In genomic region chr15:96132126-96132525, GRCh38 we compare ENCODE assay signal across 33 cellular contexts.
DNase-seq lines count a peak whose midpoint lies in the region; ATAC-seq, FAIRE-seq and TF ChIP-seq lines count a peak whose summit lies in the region.
"Had no signal": no experiment of that assay in that cellular context is flagged by ENCODE, and none has a peak within 500 bp of the region (broad histone marks: within the 10 kb centered on the region; RNA-seq: fewer than 3 reads in every experiment).

No MANE protein-coding gene starts in this region.

- peaks cover 12% of the 10 kb centered on the region; the same call in 1 of the 3 replicates for H3K36me3 ChIP-seq in K562 (ENCODE audit: control insufficient read depth, insufficient read depth, low read length)
- H3K36me3 ChIP-seq: BE2C; BLaER1; BLaER1 treated with 17β-estradiol and CSF1 and Interleukin-3, amounts not matched to agents 10 nM and 100 nM had no signal

- 0 out of 2 replicates have a peak overlapping the region, but pooled peaks have one; percentile 38 for H2AFZ ChIP-seq in K562 (ENCODE audit: low read depth, low read length)

- H3K9me3 ChIP-seq in K562 (replicated peaks; ENCODE audit: control insufficient read depth, insufficient read depth, low read depth, low read length), result peaks cover 6% of the 10 kb centered on the region; the same call in 1 of the 2 replicates
- H3K9me3 ChIP-seq: A549, BE2C, BLaER1, Caco-2 had no signal

- no TSS peak for BruUV-seq in K562 (replicated peaks; lab: Mats Ljungman, UMichigan)

- H3K27ac ChIP-seq in K562 (ENCODE audit: extremely low read depth, low read depth, low read length), result no peak overlapping the region
- H3K27ac ChIP-seq: 22Rv1; A549; BLaER1; BLaER1 treated with 17β-estradiol and CSF1 and Interleukin-3, amounts not matched to agents 10 nM and 100 nM; C4-2B had no signal

- H3K79me2 ChIP-seq in K562 (ENCODE audit: control insufficient read depth, insufficient read depth, low read length), result peaks cover 52% of the 10 kb centered on the region

- H3K4me1 ChIP-seq in K562 (replicated peaks in 1 of 2; ENCODE audit: control insufficient read depth in 2 of 2, insufficient read depth in 2 of 2, low read length in 2 of 2), result no peaks in the 10 kb centered on the region; a peak in 2 of 5 replicates
- H3K4me1 ChIP-seq: A549; BE2C; BLaER1; BLaER1 treated with 17β-estradiol and CSF1 and Interleukin-3, amounts not matched to agents 10 nM and 100 nM; Caco-2 had no signal

- no peak for TF ChIP-seq EP300 in K562 (IDR thresholded peaks at IDR 0.05; ENCODE audit: low read length)

- H3K9ac ChIP-seq in K562 (ENCODE audit: insufficient read depth in 1 of 2, low read depth in 2 of 2, low read length in 2 of 2), result peak overlapping the region in 1 of 2 experiments; percentile 27; a peak in 2 of 4 replicates
- H3K9ac ChIP-seq: BLaER1; BLaER1 treated with 17β-estradiol and CSF1 and Interleukin-3, amounts not matched to agents 10 nM and 100 nM had no signal

- 33% methylated on average over 1 of the region's 1 CpG for WGBS in K562 (ENCODE audit: insufficient coverage, low coverage, missing lambda C conversion rate)

- intact Hi-C loops in K562 (cut with micrococcal nuclease), result loop anchor here (5.0 to 10.0 kb wide), 3 partner anchors 140 to 207 kb away; no protein-coding TSS in a partner anchor

- no peak for TF ChIP-seq RAD21 in K562 (CRISPR knock-in tag; conservative IDR thresholded peaks at IDR 0.05 in 1 of 2, IDR thresholded peaks at IDR 0.05 in 1 of 2)

- CTCF ChIA-PET in K562 (lab: Yijun Ruan, JAX; ENCODE audit: low intra/inter-chr PET ratio), result no interaction called here

- no peak for FAIRE-seq in K562 (lab: Jason Lieb, UNC)
- FAIRE-seq: A204.1, D721Med had no signal

- H4K20me1 ChIP-seq in K562 (replicated peaks; ENCODE audit: control insufficient read depth, insufficient read depth, low read length), result no peaks in the 10 kb centered on the region
- H4K20me1 ChIP-seq: BLaER1; BLaER1 treated with 17β-estradiol and CSF1 and Interleukin-3, amounts not matched to agents 10 nM and 100 nM had no signal

- peak overlapping the region; percentile 47 for H3K4me3 ChIP-seq in K562
- H3K4me3 ChIP-seq: A549; BLaER1; BLaER1 treated with 17β-estradiol and CSF1 and Interleukin-3, amounts not matched to agents 10 nM and 100 nM had no signal

- ATAC-seq in GM18868 (IDR thresholded peaks at IDR 0.05; ENCODE audit: unreplicated experiment) (peak; percentile 67), K562 (peak; percentile 30)
- ATAC-seq: A549; CD8-positive, alpha-beta T cell had no signal

- POLR2A ChIA-PET in K562 (lab: Yijun Ruan, JAX), result no interaction called here

- no peak for TF ChIP-seq POLR2A in K562 (conservative IDR thresholded peaks at IDR 0.05)

- H3K9me1 ChIP-seq in K562 (ENCODE audit: control insufficient read depth, insufficient read depth, low read length), result no peaks in the 10 kb centered on the region

- in situ Hi-C loops in K562 (cut with MboI), result no loop called here

- peak overlapping the region; percentile 39 for H3K4me2 ChIP-seq in K562 (ENCODE audit: insufficient read depth, low read length)
- H3K4me2 ChIP-seq: A549; BLaER1; BLaER1 treated with 17β-estradiol and CSF1 and Interleukin-3, amounts not matched to agents 10 nM and 100 nM had no signal

- H3K27me3 ChIP-seq in K562 (ENCODE audit: control insufficient read depth in 2 of 2, insufficient read depth in 2 of 2, low read length in 2 of 2), result no peaks in the 10 kb centered on the region
- H3K27me3 ChIP-seq: BE2C; BLaER1; BLaER1 treated with 17β-estradiol and CSF1 and Interleukin-3, amounts not matched to agents 10 nM and 100 nM had no signal

- DNase-seq in OCI-M1 (lab: John Stamatoyannopoulos, UW) (peak; percentile 30), K562 (ENCODE audit: extremely low read depth in 1 of 4, low spot score in 3 of 4) (no peak), midbrain (lab: John Stamatoyannopoulos, UW) (no peak), DMS 273 (lab: John Stamatoyannopoulos, UW; ENCODE audit: unreplicated experiment) (no peak)
- DNase-seq in stimulated activated CD4-positive, alpha-beta T cell treated with anti-CD3 and anti-CD28 coated beads, Interleukin-4, amount 100 ng/mL, for 24 hours, result no peak
- DNase-seq: 8988T; ACHN; AML-193; BE2C; C1 segment of cervical spinal cord; Caco-2; Calu3; CD4-positive, alpha-beta memory T cell; CD4-positive, alpha-beta T cell; CD4-positive, CD25-positive, alpha-beta regulatory T cell; CD8-positive, alpha-beta memory T cell; CD8-positive, alpha-beta T cell; COR-L47; DMS 273 treated with DMSO at 0.1 percent for 48 hours; DMS153; DMS53; DMS79; DMS79 treated with DMSO at 0.1 percent for 48 hours; DND-41; EL had no signal

- no peak for TF ChIP-seq CTCF in K562 (IDR thresholded peaks at IDR 0.05 in 2 of 3, conservative IDR thresholded peaks at IDR 0.05 in 1 of 3; ENCODE audit: insufficient read depth in 2 of 3, low read depth in 1 of 3, low read length in 3 of 3)

TF ChIP-seq in K562, 482 proteins besides CTCF, POLR2A, EP300 and RAD21:
- TF ChIP-seq E2F5 (CRISPR knock-in tag; IDR thresholded peaks at IDR 0.05) (no peak), HNRNPUL1 (IDR thresholded peaks at IDR 0.05; ENCODE audit: low read length) (no peak), MEIS2 (IDR thresholded peaks at IDR 0.05; ENCODE audit: partially characterized antibody) (peak; percentile 51), LCOR (CRISPR knock-in tag; IDR thresholded peaks at IDR 0.05) (no peak)
TF ChIP-seq in K562: peak in this region for 1.
